In the genomic region with DNA sequence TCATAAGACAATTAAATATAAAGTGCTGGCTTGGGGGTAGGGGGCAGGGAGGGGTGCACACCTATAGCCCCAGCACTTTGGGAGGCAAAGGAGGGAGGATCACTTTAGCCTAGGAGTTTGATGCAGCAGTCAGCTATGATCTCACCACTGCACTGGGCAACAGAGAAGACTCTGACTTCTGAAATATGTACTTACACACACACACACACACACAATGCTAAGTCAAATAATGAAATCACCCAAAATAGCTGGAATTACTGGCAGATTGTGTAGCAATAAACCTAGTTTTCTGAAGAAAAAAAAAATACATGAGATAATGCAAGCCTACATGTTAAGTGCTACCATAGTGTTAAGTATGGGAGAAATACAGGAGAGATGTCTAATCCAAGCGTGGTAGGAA, we compare ENCODE assay signal across 1 cellular context.
TF ChIP-seq lines count a peak whose summit lies in the region.

No MANE protein-coding gene starts in this region.

TF ChIP-seq in WTC11, 78 proteins besides CTCF, POLR2A, EP300 and RAD21 (continued from another document):
- TF ChIP-seq, protein P1, sequence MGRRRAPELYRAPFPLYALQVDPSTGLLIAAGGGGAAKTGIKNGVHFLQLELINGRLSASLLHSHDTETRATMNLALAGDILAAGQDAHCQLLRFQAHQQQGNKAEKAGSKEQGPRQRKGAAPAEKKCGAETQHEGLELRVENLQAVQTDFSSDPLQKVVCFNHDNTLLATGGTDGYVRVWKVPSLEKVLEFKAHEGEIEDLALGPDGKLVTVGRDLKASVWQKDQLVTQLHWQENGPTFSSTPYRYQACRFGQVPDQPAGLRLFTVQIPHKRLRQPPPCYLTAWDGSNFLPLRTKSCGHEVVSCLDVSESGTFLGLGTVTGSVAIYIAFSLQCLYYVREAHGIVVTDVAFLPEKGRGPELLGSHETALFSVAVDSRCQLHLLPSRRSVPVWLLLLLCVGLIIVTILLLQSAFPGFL (CRISPR knock-in tag; IDR thresholded peaks at IDR 0.05; ENCODE audit: borderline replicate concordance), result no peak
- TF ChIP-seq ZNF317 (CRISPR knock-in tag; IDR thresholded peaks at IDR 0.05; ENCODE audit: borderline replicate concordance, low read depth), result no peak
- TF ChIP-seq, protein P2, sequence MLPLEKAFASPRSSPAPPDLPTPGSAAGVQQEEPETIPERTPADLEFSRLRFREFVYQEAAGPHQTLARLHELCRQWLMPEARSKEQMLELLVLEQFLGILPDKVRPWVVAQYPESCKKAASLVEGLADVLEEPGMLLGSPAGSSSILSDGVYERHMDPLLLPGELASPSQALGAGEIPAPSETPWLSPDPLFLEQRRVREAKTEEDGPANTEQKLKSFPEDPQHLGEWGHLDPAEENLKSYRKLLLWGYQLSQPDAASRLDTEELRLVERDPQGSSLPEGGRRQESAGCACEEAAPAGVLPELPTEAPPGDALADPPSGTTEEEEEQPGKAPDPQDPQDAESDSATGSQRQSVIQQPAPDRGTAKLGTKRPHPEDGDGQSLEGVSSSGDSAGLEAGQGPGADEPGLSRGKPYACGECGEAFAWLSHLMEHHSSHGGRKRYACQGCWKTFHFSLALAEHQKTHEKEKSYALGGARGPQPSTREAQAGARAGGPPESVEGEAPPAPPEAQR (CRISPR knock-in tag; IDR thresholded peaks at IDR 0.05), result no peak
- TF ChIP-seq ATF3 (CRISPR knock-in tag; conservative IDR thresholded peaks at IDR 0.05), result no peak
